8 cellular contexts compared by ENCODE assay signal in the genomic region with DNA sequence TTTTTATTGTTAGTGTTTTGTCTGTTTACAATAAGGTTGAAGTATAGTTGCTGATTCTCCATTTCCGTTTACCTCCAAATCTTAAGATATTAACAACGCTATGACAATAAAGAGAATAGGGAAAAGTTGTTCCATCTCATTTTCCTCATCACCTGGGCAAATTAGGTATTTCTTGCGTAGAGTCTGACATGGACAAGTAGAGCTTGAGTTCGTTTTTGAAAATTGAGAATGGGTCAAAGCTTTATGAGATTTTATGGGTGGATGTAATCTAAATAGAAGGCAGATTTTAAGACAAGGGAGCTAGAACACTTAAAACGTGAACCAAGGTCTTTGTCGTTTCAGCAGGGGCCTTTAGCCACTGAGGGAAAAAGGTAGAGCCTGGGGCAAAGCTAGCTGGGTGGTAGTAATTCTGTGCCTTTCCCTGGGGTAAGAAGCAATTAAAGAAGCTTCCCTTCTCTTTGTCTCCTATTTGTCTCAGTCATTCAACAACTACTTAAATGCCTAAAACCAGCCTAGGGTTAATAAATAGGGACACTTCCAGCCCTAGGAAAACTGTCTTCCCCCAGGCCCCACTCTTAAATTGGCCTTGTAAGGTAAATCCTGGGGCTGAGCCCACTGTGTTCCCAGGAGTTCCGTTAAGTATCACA. TPM values are rescaled to one million over a fixed set of nuclear protein-coding genes. Genes with fewer than 3 reads are reported as not detected.
DNase-seq lines count a peak whose midpoint lies in the region; ATAC-seq and TF ChIP-seq lines count a peak whose summit lies in the region.

No MANE protein-coding gene starts in this region.

- H3K4me3 ChIP-seq in heart left ventricle (peak overlapping the region; percentile 74 to 97 (median 88)), ascending aorta (peak overlapping the region; percentile 95 to 98), lower lobe of right lung (peak overlapping the region; percentile 92), vagina (peak overlapping the region; percentile 84 to 95)

- ATAC-seq in heart left ventricle (no peak), Right ventricle myocardium inferior (no peak), lower lobe of right lung (no peak), GM18909 (IDR thresholded peaks at IDR 0.05; ENCODE audit: poor library complexity, unreplicated experiment) (no peak), HG02610 (IDR thresholded peaks at IDR 0.05; ENCODE audit: unreplicated experiment) (no peak)

- H3K27me3 ChIP-seq in heart left ventricle (no peaks in the 10 kb centered on the region), ascending aorta (no peaks in the 10 kb centered on the region), lower lobe of right lung (ENCODE audit: low read depth) (no peaks in the 10 kb centered on the region), vagina (no peaks in the 10 kb centered on the region)

- TF ChIP-seq POLR2A in heart left ventricle (IDR thresholded peaks at IDR 0.05): no peak
- no peak for TF ChIP-seq POLR2A in vagina (IDR thresholded peaks at IDR 0.05)

- 22 to 43% (median 34%) methylated on average over 7 of the region's 7 CpGs for WGBS in heart left ventricle, 4 donors

- TF ChIP-seq CTCF in heart left ventricle (IDR thresholded peaks at IDR 0.05) (no peak), ascending aorta (IDR thresholded peaks at IDR 0.05) (no peak), lower lobe of right lung (IDR thresholded peaks at IDR 0.05) (no peak), vagina (IDR thresholded peaks at IDR 0.05) (no peak)

- intact Hi-C loops in heart left ventricle (cut with DNase I) (loop anchor here in 9 of 10 donors (2.0 to 5.0 kb wide), 5 partner anchors 54 to 84 kb away; a partner anchor contains a TSS), Right ventricle myocardium inferior (cut with DNase I) (loop anchor here (2.0 kb wide), 2 partner anchors 54 to 64 kb away; a partner anchor contains a TSS), ascending aorta (cut with DNase I) (loop anchor here (2.0 kb wide), 2 partner anchors 64 to 680 kb away; a partner anchor contains a TSS), lower lobe of right lung (cut with DNase I) (no loop called here), vagina (cut with DNase I) (loop anchor here (10.0 kb wide), 1 partner anchor 52 kb away; a partner anchor contains a TSS)

- H3K9me3 ChIP-seq in heart left ventricle (peaks cover 0 to 15% (median 0%) of the 10 kb centered on the region in 12 donors), ascending aorta (no peaks in the 10 kb centered on the region), lower lobe of right lung (no peaks in the 10 kb centered on the region), vagina (no peaks in the 10 kb centered on the region)

- no peak for DNase-seq in heart left ventricle
- no peak for DNase-seq in Right ventricle myocardium inferior (ENCODE audit: missing footprints)
- DNase-seq in ascending aorta (ENCODE audit: low spot score in 2 of 2): no peak
- DNase-seq in lower lobe of right lung: no peak
- no peak for DNase-seq in vagina (ENCODE audit: extremely low spot score in 2 of 2)
- DNase-seq in NCI-H1092 treated with DMSO at 0.1 percent for 48 hours (lab: John Stamatoyannopoulos, UW): no peak

- H3K4me1 ChIP-seq in heart left ventricle (peaks cover 0 to 33% (median 15%) of the 10 kb centered on the region in 12 donors), ascending aorta (peaks cover 4 to 16% of the 10 kb centered on the region in 2 donors), lower lobe of right lung (peaks cover 19% of the 10 kb centered on the region), vagina (peaks cover 19% of the 10 kb centered on the region)

- H3K36me3 ChIP-seq in heart left ventricle (no peaks in the 10 kb centered on the region), ascending aorta (no peaks in the 10 kb centered on the region), lower lobe of right lung (no peaks in the 10 kb centered on the region), vagina (no peaks in the 10 kb centered on the region)

- H3K27ac ChIP-seq in heart left ventricle: peak overlapping the region; percentile 80 to 99 (median 94)
- peak overlapping the region; percentile 97 to 99 for H3K27ac ChIP-seq in ascending aorta
- H3K27ac ChIP-seq in lower lobe of right lung: peak overlapping the region; percentile 99
- H3K27ac ChIP-seq in vagina: peak overlapping the region; percentile 89

RNA-seq across cellular contexts. Expression of a gene that starts 0.6 kb away (rescaled TPM):
- total RNA-seq in heart left ventricle (10 to 100 TPM in 1 of 9 donors, 1 to 10 TPM in 8; 4.8 to 10.8 (median 7.6) TPM), Right ventricle myocardium inferior (7.3 TPM), ascending aorta (59.5 TPM), lower lobe of right lung (13.3 TPM), vagina (10.6 TPM)
- polyA plus RNA-seq in heart left ventricle: 1 to 10 TPM; 5.5 to 6.8 TPM

RNA-seq across cellular contexts. Expression of a gene that starts 53.9 kb away (rescaled TPM):
- 10 to 100 TPM; 28.0 to 42.5 (median 34.2) TPM for total RNA-seq in heart left ventricle
- polyA plus RNA-seq in heart left ventricle: 10 to 100 TPM in 1 of 2 donors, 1 to 10 TPM in 1; 9.1 to 32.4 TPM
- total RNA-seq in Right ventricle myocardium inferior: 30.3 TPM
- 14.5 TPM for total RNA-seq in ascending aorta
- 23.1 TPM for total RNA-seq in lower lobe of right lung
- total RNA-seq in vagina: 28.5 TPM
